9 cellular contexts compared by ENCODE assay signal in the genomic region with DNA sequence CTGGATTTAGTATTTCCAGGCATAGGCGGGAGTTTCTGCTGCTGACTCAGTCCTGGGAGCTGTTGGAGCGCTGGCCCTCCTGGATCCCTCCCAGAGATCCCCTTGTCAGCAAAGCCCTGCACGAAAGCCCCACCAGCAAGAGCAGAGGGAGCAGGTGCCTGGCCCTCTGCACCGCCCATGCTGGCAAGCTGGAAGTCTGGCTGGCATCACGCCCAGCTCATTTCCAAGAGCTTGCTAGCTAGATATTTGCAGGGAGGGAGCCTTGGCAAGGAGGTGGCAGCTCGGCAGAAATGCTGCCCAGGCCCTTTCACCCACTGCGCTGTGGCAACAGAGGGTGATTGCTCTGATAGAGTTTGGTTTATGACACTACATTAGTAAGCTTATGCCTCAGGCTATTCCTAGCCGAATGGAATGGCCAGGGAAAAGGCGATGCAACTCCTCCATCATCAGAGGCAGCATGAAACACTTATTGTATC.
DNase-seq lines count a peak whose midpoint lies in the region; ATAC-seq, FAIRE-seq and TF ChIP-seq lines count a peak whose summit lies in the region.
"Had no signal": no experiment of that assay in that cellular context is flagged by ENCODE, and none has a peak within 500 bp of the region (broad histone marks: within the 10 kb centered on the region; RNA-seq: fewer than 3 reads in every experiment).

No MANE protein-coding gene starts in this region.

- H3K36me3 ChIP-seq in SK-N-SH (replicated peaks in 1 of 2; ENCODE audit: control insufficient read depth in 1 of 2, insufficient read depth in 2 of 2, low read length in 1 of 2): no peaks in the 10 kb centered on the region
- no peaks in the 10 kb centered on the region for H3K36me3 ChIP-seq in left ventricle myocardium inferior
- H3K36me3 ChIP-seq in small intestine (ENCODE audit: control insufficient read depth in 2 of 2, insufficient read depth in 2 of 2, low read length in 2 of 2): no peaks in the 10 kb centered on the region
- H3K36me3 ChIP-seq in CD8-positive, alpha-beta memory T cell (ENCODE audit: insufficient read depth, low read length): no peaks in the 10 kb centered on the region
- H3K36me3 ChIP-seq in neural progenitor cell: no peaks in the 10 kb centered on the region

- H3K9ac ChIP-seq in SK-N-SH (no peak overlapping the region), neural progenitor cell (no peak overlapping the region)

- H3K4me3 Mint-ChIP-seq in CD8-positive, alpha-beta memory T cell: no peak overlapping the region
- no peak overlapping the region for H3K4me3 Mint-ChIP-seq in neural progenitor cell
- H3K4me3 Mint-ChIP-seq: central memory CD8-positive, alpha-beta T cell had no signal

- H3K9me3 Mint-ChIP-seq in CD8-positive, alpha-beta memory T cell: peaks cover 0 to 2% (median 0%) of the 10 kb centered on the region in 5 donors
- no peaks in the 10 kb centered on the region for H3K9me3 Mint-ChIP-seq in neural progenitor cell
- H3K9me3 Mint-ChIP-seq: central memory CD8-positive, alpha-beta T cell had no signal

- 2% methylated on average over 9 of the region's 9 CpGs for WGBS in SK-N-SH (ENCODE audit: low lambda C conversion rate)
- 13 to 45% (median 21%) methylated on average over 9 of the region's 9 CpGs for WGBS in small intestine, 3 donors

- TF ChIP-seq CTCF in SK-N-SH (IDR thresholded peaks at IDR 0.05) (no peak), left ventricle myocardium inferior (IDR thresholded peaks at IDR 0.05; ENCODE audit: borderline replicate concordance) (no peak), neural progenitor cell (IDR thresholded peaks at IDR 0.05) (no peak)

- H3F3A ChIP-seq in SK-N-SH (replicated peaks; ENCODE audit: insufficient read depth) (no peaks in the 10 kb centered on the region), neural progenitor cell (ENCODE audit: low read depth) (no peaks in the 10 kb centered on the region)

- no peaks in the 10 kb centered on the region for H3K9me2 ChIP-seq in SK-N-SH

- H3K27ac Mint-ChIP-seq in CD8-positive, alpha-beta memory T cell: no peak overlapping the region
- H3K27ac Mint-ChIP-seq in neural progenitor cell: no peak overlapping the region

- no peak for TF ChIP-seq RAD21 in SK-N-SH (IDR thresholded peaks at IDR 0.05; ENCODE audit: low read length)

- H3K4me3 ChIP-seq in SK-N-SH (ENCODE audit: low read depth in 2 of 2, low read length in 1 of 2) (no peak overlapping the region), left ventricle myocardium inferior (no peak overlapping the region), small intestine (ENCODE audit: low read depth in 1 of 2, low read length in 2 of 2) (no peak overlapping the region), neural progenitor cell (no peak overlapping the region)
- H3K4me3 ChIP-seq in CD8-positive, alpha-beta memory T cell (ENCODE audit: low read length): no peak overlapping the region

- H3K27ac ChIP-seq in SK-N-SH (ENCODE audit: low read depth in 2 of 2, low read length in 1 of 2) (peak overlapping the region in 1 of 2 experiments; percentile 22; a peak in 2 of 4 replicates), left ventricle myocardium inferior (replicated peaks) (peak overlapping the region; percentile 40), small intestine (ENCODE audit: low read depth in 1 of 2, low read length in 1 of 2) (peak overlapping the region in 1 of 2 donors; percentile 71), neural progenitor cell (no peak overlapping the region)
- H3K27ac ChIP-seq in CD8-positive, alpha-beta memory T cell (ENCODE audit: low read depth, low read length): no peak overlapping the region

- H3K79me2 ChIP-seq in SK-N-SH (ENCODE audit: insufficient read depth): no peaks in the 10 kb centered on the region
- no peaks in the 10 kb centered on the region for H3K79me2 ChIP-seq in neural progenitor cell (ENCODE audit: low read depth)

- H4K20me1 ChIP-seq in SK-N-SH (ENCODE audit: insufficient read depth) (no peaks in the 10 kb centered on the region), neural progenitor cell (ENCODE audit: low read depth) (no peaks in the 10 kb centered on the region)

- intact Hi-C loops in left ventricle myocardium inferior (cut with micrococcal nuclease): no loop called here

- H3K36me3 Mint-ChIP-seq in CD8-positive, alpha-beta memory T cell: no peaks in the 10 kb centered on the region
- H3K36me3 Mint-ChIP-seq in neural progenitor cell: no peaks in the 10 kb centered on the region

- POLR2A ChIA-PET in SK-N-SH (lab: Yijun Ruan, JAX): no interaction called here
- POLR2A ChIA-PET in CD8-positive, alpha-beta memory T cell (lab: Charles Lee): no interaction called here

- peaks cover 0 to 13% of the 10 kb centered on the region in 2 experiments; a peak in 2 of 4 replicates for H3K4me1 ChIP-seq in SK-N-SH (ENCODE audit: control insufficient read depth in 1 of 2, insufficient read depth in 2 of 2, low read depth in 1 of 2, low read length in 1 of 2)
- H3K4me1 ChIP-seq in left ventricle myocardium inferior: peaks cover 14% of the 10 kb centered on the region
- peaks cover 3 to 6% of the 10 kb centered on the region in 2 donors for H3K4me1 ChIP-seq in small intestine (ENCODE audit: control insufficient read depth in 2 of 2, insufficient read depth in 1 of 2, low read depth in 1 of 2, low read length in 1 of 2)
- no peaks in the 10 kb centered on the region for H3K4me1 ChIP-seq in CD8-positive, alpha-beta memory T cell (ENCODE audit: insufficient read depth, low read length)
- H3K4me1 ChIP-seq in neural progenitor cell: peaks cover 19% of the 10 kb centered on the region

- DNase-seq in HT-29 (ENCODE audit: low spot score) (peak; percentile 98), SK-N-SH (peak; percentile 69), left ventricle myocardium inferior (peak; percentile 83), small intestine (peak; percentile 97), neural progenitor cell (ENCODE audit: low spot score) (no peak), activated gamma-delta T cell treated with Interleukin-2 at 50 U/mL for 16 hours (no peak)
- no peak for DNase-seq in stimulated activated naive CD8-positive, alpha-beta T cell treated with anti-CD3 and anti-CD28 coated beads, Interleukin-15, Interleukin-2, amounts not matched to agents 100 U/mL and 50 U/mL, for 24 hours
- no peak for DNase-seq in CD8-positive, alpha-beta memory T cell

- FAIRE-seq in small intestine (lab: Jason Lieb, UNC): peak; percentile 39

- peak in 1 of 2 experiments; percentile 49; a peak in 2 of 4 replicates for TF ChIP-seq EP300 in SK-N-SH (IDR thresholded peaks at IDR 0.05; ENCODE audit: borderline replicate concordance in 1 of 2, low read depth in 1 of 2, low read length in 1 of 2)

- ATAC-seq in stimulated activated naive CD8-positive, alpha-beta T cell treated with anti-CD3 and anti-CD28 coated beads, Interleukin-15, Interleukin-2, amounts not matched to agents 100 U/mL and 50 U/mL, for 24 hours: no peak

- H3K9me3 ChIP-seq in SK-N-SH (no peaks in the 10 kb centered on the region), left ventricle myocardium inferior (replicated peaks) (no peaks in the 10 kb centered on the region), small intestine (ENCODE audit: control insufficient read depth, low read depth) (no peaks in the 10 kb centered on the region), neural progenitor cell (ENCODE audit: low read depth) (no peaks in the 10 kb centered on the region)
- H3K9me3 ChIP-seq in CD8-positive, alpha-beta memory T cell (ENCODE audit: low read length): no peaks in the 10 kb centered on the region

- no peaks in the 10 kb centered on the region for H3K27me3 Mint-ChIP-seq in CD8-positive, alpha-beta memory T cell
- H3K27me3 Mint-ChIP-seq in neural progenitor cell (ENCODE audit: insufficient read depth, low read depth): peaks cover under 1% of the 10 kb centered on the region

- CTCF ChIA-PET in SK-N-SH (lab: Yijun Ruan, JAX): interaction anchor here (1.0 kb wide), 1 partner anchor 28 kb away, joined by 3 read pairs; no protein-coding TSS in a partner anchor
- CTCF ChIA-PET in CD8-positive, alpha-beta memory T cell (lab: Charles Lee): no interaction called here

- H2AFZ ChIP-seq in SK-N-SH (ENCODE audit: low read depth) (no peak overlapping the region), neural progenitor cell (replicated peaks) (no peak overlapping the region)

- H3K27me3 ChIP-seq in SK-N-SH (ENCODE audit: insufficient read depth) (no peaks in the 10 kb centered on the region; the same call in 1 of the 2 replicates), left ventricle myocardium inferior (ENCODE audit: low read depth) (peaks cover 13% of the 10 kb centered on the region), small intestine (ENCODE audit: control insufficient read depth in 2 of 2, insufficient read depth in 2 of 2, low read length in 2 of 2) (no peaks in the 10 kb centered on the region), neural progenitor cell (no peaks in the 10 kb centered on the region)
- H3K27me3 ChIP-seq in CD8-positive, alpha-beta memory T cell (ENCODE audit: insufficient read depth, low read length, poor library complexity, severe bottlenecking): no peaks in the 10 kb centered on the region

- no peak overlapping the region for H3K4me2 ChIP-seq in SK-N-SH
- H3K4me2 ChIP-seq in neural progenitor cell: no peak overlapping the region

- no peaks in the 10 kb centered on the region for H3K4me1 Mint-ChIP-seq in CD8-positive, alpha-beta memory T cell
- H3K4me1 Mint-ChIP-seq in neural progenitor cell: no peaks in the 10 kb centered on the region
- H3K4me1 Mint-ChIP-seq: central memory CD8-positive, alpha-beta T cell had no signal

TF ChIP-seq in SK-N-SH, 30 proteins besides CTCF, POLR2A, EP300 and RAD21:
- TF ChIP-seq RCOR1 (IDR thresholded peaks at IDR 0.05; ENCODE audit: low read length) (0 out of 2 replicates have a peak, but pooled peaks have one; percentile 66), NFIC (IDR thresholded peaks at IDR 0.05; ENCODE audit: borderline replicate concordance) (peak; percentile 34; the same call in 1 of the 2 replicates), GATA2 (CRISPR knock-in tag; IDR thresholded peaks at IDR 0.05) (peak; percentile 60)
- TF ChIP-seq, protein P1, sequence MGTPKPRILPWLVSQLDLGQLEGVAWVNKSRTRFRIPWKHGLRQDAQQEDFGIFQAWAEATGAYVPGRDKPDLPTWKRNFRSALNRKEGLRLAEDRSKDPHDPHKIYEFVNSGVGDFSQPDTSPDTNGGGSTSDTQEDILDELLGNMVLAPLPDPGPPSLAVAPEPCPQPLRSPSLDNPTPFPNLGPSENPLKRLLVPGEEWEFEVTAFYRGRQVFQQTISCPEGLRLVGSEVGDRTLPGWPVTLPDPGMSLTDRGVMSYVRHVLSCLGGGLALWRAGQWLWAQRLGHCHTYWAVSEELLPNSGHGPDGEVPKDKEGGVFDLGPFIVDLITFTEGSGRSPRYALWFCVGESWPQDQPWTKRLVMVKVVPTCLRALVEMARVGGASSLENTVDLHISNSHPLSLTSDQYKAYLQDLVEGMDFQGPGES (IDR thresholded peaks at IDR 0.05; ENCODE audit: low read depth, low read length): no peak

Comparison
In these comparisons a context has a peak if more than half of its experiments do, and no peak if none do; other contexts are left out.
1. DNase-seq: peak in HT-29 (single experiment), SK-N-SH (single experiment), left ventricle myocardium inferior (single experiment) and small intestine (single experiment); none in stimulated activated naive CD8-positive, alpha-beta T cell treated with anti-CD3 and anti-CD28 coated beads, Interleukin-15, Interleukin-2, amounts not matched to agents 100 U/mL and 50 U/mL, for 24 hours (single experiment), CD8-positive, alpha-beta memory T cell (0 of 5), neural progenitor cell (single experiment) and activated gamma-delta T cell treated with Interleukin-2 at 50 U/mL for 16 hours (single experiment).